ENCODE assay signal across 11 cellular contexts in genomic region chr1:205444931-205445652, GRCh38. TPM values are rescaled to one million over a fixed set of nuclear protein-coding genes. Genes with fewer than 3 reads are reported as not detected.
DNase-seq lines count a peak whose midpoint lies in the region.
"Had no signal": no experiment of that assay in that cellular context is flagged by ENCODE, and none has a peak within 500 bp of the region (broad histone marks: within the 10 kb centered on the region; RNA-seq: fewer than 3 reads in every experiment).

No MANE protein-coding gene starts in this region.

- H3K27ac ChIP-seq in CD4-positive, alpha-beta memory T cell (ENCODE audit: low read depth, low read length), result no peak overlapping the region

- peaks cover 18 to 27% (median 19%) of the 10 kb centered on the region in 4 donors for H3K4me1 Mint-ChIP-seq in CD4-positive, alpha-beta memory T cell
- peaks cover 21% of the 10 kb centered on the region for H3K4me1 Mint-ChIP-seq in activated CD4-positive, alpha-beta memory T cell treated with anti-CD3 and anti-CD28 coated beads for 36 hours (ENCODE audit: low read depth)

- H3K9me3 Mint-ChIP-seq in CD4-positive, alpha-beta memory T cell, result no peaks in the 10 kb centered on the region
- no peaks in the 10 kb centered on the region for H3K9me3 Mint-ChIP-seq in activated CD4-positive, alpha-beta memory T cell treated with anti-CD3 and anti-CD28 coated beads for 36 hours
- H3K9me3 Mint-ChIP-seq: CD4-positive, alpha-beta T cell; stimulated activated naive CD8-positive, alpha-beta T cell treated with anti-CD3 and anti-CD28 coated beads, Interleukin-15, Interleukin-2, amounts not matched to agents 100 ng/mL and 50 ng/mL, for 24 hours had no signal

- H3K36me3 ChIP-seq in CD4-positive, alpha-beta memory T cell (ENCODE audit: insufficient read depth, low read length), result no peaks in the 10 kb centered on the region

- H3K36me3 Mint-ChIP-seq in CD4-positive, alpha-beta memory T cell, result no peaks in the 10 kb centered on the region
- no peaks in the 10 kb centered on the region for H3K36me3 Mint-ChIP-seq in activated CD4-positive, alpha-beta memory T cell treated with anti-CD3 and anti-CD28 coated beads for 36 hours

- H3K27me3 Mint-ChIP-seq in CD4-positive, alpha-beta memory T cell, result peaks cover 0 to 9% of the 10 kb centered on the region in 2 donors
- no peaks in the 10 kb centered on the region for H3K27me3 Mint-ChIP-seq in activated CD4-positive, alpha-beta memory T cell treated with anti-CD3 and anti-CD28 coated beads for 36 hours
- H3K27me3 Mint-ChIP-seq: stimulated activated naive CD8-positive, alpha-beta T cell treated with anti-CD3 and anti-CD28 coated beads, Interleukin-15, Interleukin-2, amounts not matched to agents 100 ng/mL and 50 ng/mL, for 24 hours had no signal

- H3K27ac Mint-ChIP-seq in CD4-positive, alpha-beta memory T cell, result no peak overlapping the region
- H3K27ac Mint-ChIP-seq in activated CD4-positive, alpha-beta memory T cell treated with anti-CD3 and anti-CD28 coated beads for 36 hours, result no peak overlapping the region
- H3K27ac Mint-ChIP-seq: CD4-positive, alpha-beta T cell; stimulated activated naive CD8-positive, alpha-beta T cell treated with anti-CD3 and anti-CD28 coated beads, Interleukin-15, Interleukin-2, amounts not matched to agents 100 ng/mL and 50 ng/mL, for 24 hours had no signal

- no peak overlapping the region for H3K4me3 ChIP-seq in CD4-positive, alpha-beta memory T cell (ENCODE audit: low read length in 2 of 2)

- DNase-seq in COR-L47 (lab: John Stamatoyannopoulos, UW), result peak; percentile 44
- peak; percentile 35 for DNase-seq in NCI-H510A (lab: John Stamatoyannopoulos, UW)
- DNase-seq in fibroblast of the conjunctiva (ENCODE audit: low read depth), result peak; percentile 9
- peak in 52 of 56 donors; percentile 17 to 88 (median 58) for DNase-seq in nucleus accumbens (lab: John Stamatoyannopoulos, UW)
- DNase-seq in CD4-positive, alpha-beta memory T cell, result no peak
- DNase-seq in KG1 (lab: John Stamatoyannopoulos, UW), result no peak
- DNase-seq in activated CD4-positive, alpha-beta memory T cell treated with anti-CD3 and anti-CD28 coated beads for 36 hours, result no peak
- no peak for DNase-seq in activated effector memory CD4-positive, alpha-beta T cell treated with anti-CD3 and anti-CD28 coated beads, Interleukin-2, amount 50 U/mL, for 16 hours
- DNase-seq: CD4-positive, alpha-beta T cell had no signal

- no peaks in the 10 kb centered on the region for H3K27me3 ChIP-seq in CD4-positive, alpha-beta memory T cell (ENCODE audit: insufficient read depth, low read length)

- H3K9me3 ChIP-seq in CD4-positive, alpha-beta memory T cell (ENCODE audit: control insufficient read depth in 1 of 2, low read length in 2 of 2), result no peaks in the 10 kb centered on the region

- no peak overlapping the region for H3K4me3 Mint-ChIP-seq in CD4-positive, alpha-beta memory T cell
- H3K4me3 Mint-ChIP-seq in activated CD4-positive, alpha-beta memory T cell treated with anti-CD3 and anti-CD28 coated beads for 36 hours, result no peak overlapping the region
- H3K4me3 Mint-ChIP-seq: CD4-positive, alpha-beta T cell; stimulated activated naive CD8-positive, alpha-beta T cell treated with anti-CD3 and anti-CD28 coated beads, Interleukin-15, Interleukin-2, amounts not matched to agents 100 ng/mL and 50 ng/mL, for 24 hours had no signal

- CTCF ChIA-PET in CD4-positive, alpha-beta memory T cell (lab: Charles Lee; ENCODE audit: partially characterized antibody), result interaction anchor here (1.5 kb wide), 1 partner anchor 43 kb away, joined by 6 read pairs; no protein-coding TSS in a partner anchor
- CTCF ChIA-PET in activated CD4-positive, alpha-beta memory T cell treated with anti-CD3 and anti-CD28 coated beads for 36 hours (lab: Charles Lee), result interaction anchor here (8.4 kb wide), 1 partner anchor 14 kb away, joined by 50 read pairs; no protein-coding TSS in a partner anchor

- peaks cover 24% of the 10 kb centered on the region for H3K4me1 ChIP-seq in CD4-positive, alpha-beta memory T cell (ENCODE audit: insufficient read depth, low read length)

- POLR2A ChIA-PET in CD4-positive, alpha-beta memory T cell (lab: Charles Lee; ENCODE audit: partially characterized antibody), result no interaction called here
- POLR2A ChIA-PET in activated CD4-positive, alpha-beta memory T cell treated with anti-CD3 and anti-CD28 coated beads for 36 hours (lab: Charles Lee), result no interaction called here

- intact Hi-C loops in CD4-positive, alpha-beta memory T cell (cut with micrococcal nuclease), result loop anchor here (5.0 kb wide), 1 partner anchor 37 kb away; no protein-coding TSS in a partner anchor
- intact Hi-C loops in activated CD4-positive, alpha-beta memory T cell treated with anti-CD3 and anti-CD28 coated beads for 36 hours (cut with micrococcal nuclease), result loop anchor here (5.0 kb wide), 1 partner anchor 37 kb away; no protein-coding TSS in a partner anchor

RNA-seq across cellular contexts. Expression of gene BLACAT1, which starts 10.8 kb away (rescaled TPM):
- under 1 TPM; 0.42 to 0.44 TPM for total RNA-seq in CD4-positive, alpha-beta memory T cell
- polyA plus RNA-seq in CD4-positive, alpha-beta memory T cell, result not detected
- 1 to 10 TPM in 1 of 2 experiments, under 1 TPM in 1; 0.90 to 1.2 TPM for total RNA-seq in activated CD4-positive, alpha-beta memory T cell treated with anti-CD3 and anti-CD28 coated beads for 36 hours
- total RNA-seq: CD4-positive, alpha-beta T cell; liver had no signal
- polyA plus RNA-seq: liver had no signal

RNA-seq across cellular contexts. Expression of gene LEMD1, which starts 23.2 kb away (rescaled TPM):
- total RNA-seq in CD4-positive, alpha-beta memory T cell, result 1 to 10 TPM in 1 of 2 experiments, not detected in 1; 1.3 TPM
- not detected for polyA plus RNA-seq in CD4-positive, alpha-beta memory T cell
- 1 to 10 TPM; 2.2 to 2.5 TPM for total RNA-seq in activated CD4-positive, alpha-beta memory T cell treated with anti-CD3 and anti-CD28 coated beads for 36 hours
- total RNA-seq: CD4-positive, alpha-beta T cell; liver had no signal
- polyA plus RNA-seq: liver had no signal

RNA-seq across cellular contexts. Expression of gene CDK18, which starts 59.4 kb away (rescaled TPM):
- total RNA-seq in CD4-positive, alpha-beta memory T cell, result 1 to 10 TPM in 1 of 2 experiments, under 1 TPM in 1; 0.78 to 1.3 TPM
- under 1 TPM; 0.25 to 0.76 TPM for polyA plus RNA-seq in CD4-positive, alpha-beta memory T cell
- 1 to 10 TPM; 2.5 to 2.6 TPM for total RNA-seq in activated CD4-positive, alpha-beta memory T cell treated with anti-CD3 and anti-CD28 coated beads for 36 hours

Comparison
In these comparisons a context has a peak if more than half of its experiments do, and no peak if none do; other contexts are left out.
1. DNase-seq: peak in COR-L47 (single experiment), NCI-H510A (single experiment), fibroblast of the conjunctiva (single experiment) and nucleus accumbens (52 of 56); none in CD4-positive, alpha-beta memory T cell (0 of 5), KG1 (single experiment), activated CD4-positive, alpha-beta memory T cell treated with anti-CD3 and anti-CD28 coated beads for 36 hours (single experiment) and activated effector memory CD4-positive, alpha-beta T cell treated with anti-CD3 and anti-CD28 coated beads, Interleukin-2, amount 50 U/mL, for 16 hours (single experiment).